ENCODE assay signal across 9 cellular contexts in the genomic region with DNA sequence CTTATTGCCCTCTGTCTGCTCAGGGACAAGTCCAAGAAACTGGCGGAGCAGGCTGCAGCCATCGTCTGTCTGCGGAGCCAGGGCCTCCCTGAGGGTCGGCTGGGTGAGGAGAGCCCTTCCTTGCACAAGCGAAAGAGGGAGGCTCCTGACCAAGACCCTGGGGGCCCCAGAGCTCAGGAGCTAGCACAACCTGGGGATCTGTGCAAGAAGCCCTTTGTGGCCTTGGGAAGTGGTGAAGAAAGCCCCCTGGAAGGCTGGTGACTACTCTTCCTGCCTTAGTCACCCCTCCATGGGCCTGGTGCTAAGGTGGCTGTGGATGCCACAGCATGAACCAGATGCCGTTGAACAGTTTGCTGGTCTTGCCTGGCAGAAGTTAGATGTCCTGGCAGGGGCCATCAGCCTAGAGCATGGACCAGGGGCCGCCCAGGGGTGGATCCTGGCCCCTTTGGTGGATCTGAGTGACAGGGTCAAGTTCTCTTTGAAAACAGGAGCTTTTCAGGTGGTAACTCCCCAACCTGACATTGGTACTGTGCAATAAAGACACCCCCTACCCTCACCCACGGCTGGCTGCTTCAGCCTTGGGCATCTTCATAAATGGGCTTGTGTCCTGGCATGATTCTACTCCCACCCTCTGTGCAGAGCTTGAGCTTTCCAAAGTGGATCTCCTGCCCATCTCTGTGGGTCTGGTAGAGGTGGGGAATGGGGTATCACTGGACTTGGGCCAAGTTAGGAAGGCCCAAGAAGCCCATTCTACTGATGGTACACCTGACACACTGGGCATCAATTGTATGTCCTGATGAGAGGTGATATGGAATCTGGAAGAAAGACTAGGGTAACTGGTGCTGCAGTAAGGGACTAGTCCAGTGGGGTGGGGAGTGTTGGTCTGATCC. TPM values are rescaled to one million over a fixed set of nuclear protein-coding genes. Genes with fewer than 3 reads are reported as not detected.
DNase-seq lines count a peak whose midpoint lies in the region; ATAC-seq and TF ChIP-seq lines count a peak whose summit lies in the region.
"Had no signal": no experiment of that assay in that cellular context is flagged by ENCODE, and none has a peak within 500 bp of the region (broad histone marks: within the 10 kb centered on the region; RNA-seq: fewer than 3 reads in every experiment).

No MANE protein-coding gene starts in this region.

- DNase-seq in CD4-positive, alpha-beta T cell, result no peak
- peak in 2 of 3 donors; percentile 16 to 45 for DNase-seq in Peyer's patch
- peak; percentile 54 for DNase-seq in sciatic nerve (ENCODE audit: low spot score)
- no peak for DNase-seq in stimulated activated naive CD4-positive, alpha-beta T cell (lab: John Stamatoyannopoulos, UW)
- DNase-seq in HK-2 (ENCODE audit: unreplicated experiment), result no peak
- DNase-seq in NOMO-1 treated with DMSO at 0.1 percent for 48 hours (lab: John Stamatoyannopoulos, UW; ENCODE audit: unreplicated experiment), result no peak
- DNase-seq: SIG-M5 had no signal

- H3K27me3 Mint-ChIP-seq in CD4-positive, alpha-beta T cell, result no peaks in the 10 kb centered on the region

- 86 to 89% methylated on average over 8 of the region's 8 CpGs for WGBS in esophagus, 2 donors

- peak overlapping the region; percentile 83 for H3K27ac ChIP-seq in CD4-positive, alpha-beta T cell (ENCODE audit: low read depth, low read length)
- H3K27ac ChIP-seq in Peyer's patch (peak overlapping the region; percentile 71 to 99 (median 90)), esophagus (ENCODE audit: low read depth in 2 of 2, low read length in 1 of 2) (peak overlapping the region; percentile 68 to 80)

- H3K36me3 Mint-ChIP-seq in CD4-positive, alpha-beta T cell (ENCODE audit: low read depth), result peaks cover 34% of the 10 kb centered on the region

- H3K9me3 ChIP-seq in CD4-positive, alpha-beta T cell (ENCODE audit: control insufficient read depth, low read length), result no peaks in the 10 kb centered on the region
- no peaks in the 10 kb centered on the region for H3K9me3 ChIP-seq in Peyer's patch
- no peaks in the 10 kb centered on the region for H3K9me3 ChIP-seq in esophagus (ENCODE audit: control insufficient read depth in 2 of 2, insufficient read depth in 1 of 2, low read depth in 1 of 2, low read length in 1 of 2)

- CTCF ChIA-PET in CD4-positive, alpha-beta T cell (lab: Charles Lee), result interaction anchor here (1.2 to 2.6 kb wide), 3 partner anchors 13 to 15 kb away, joined by 3 to 11 read pairs (median 5); no protein-coding TSS in a partner anchor

- peak overlapping the region in 1 of 4 donors; percentile 7 for H3K4me3 ChIP-seq in Peyer's patch
- H3K4me3 ChIP-seq in esophagus (ENCODE audit: low read depth in 1 of 2, low read length in 2 of 2), result no peak overlapping the region

- H3K27ac Mint-ChIP-seq in CD4-positive, alpha-beta T cell, result peak overlapping the region; percentile 89

- peaks cover 88% of the 10 kb centered on the region for H3K4me1 Mint-ChIP-seq in CD4-positive, alpha-beta T cell (ENCODE audit: low read depth)

- TF ChIP-seq CTCF in CD4-positive, alpha-beta T cell (IDR thresholded peaks at IDR 0.05), result no peak
- no peak for TF ChIP-seq CTCF in Peyer's patch (IDR thresholded peaks at IDR 0.05)

- peaks cover 30 to 74% (median 45%) of the 10 kb centered on the region in 4 donors for H3K4me1 ChIP-seq in Peyer's patch
- peaks cover 0 to 8% of the 10 kb centered on the region in 2 donors for H3K4me1 ChIP-seq in esophagus (ENCODE audit: control insufficient read depth in 2 of 2, insufficient read depth in 2 of 2, low read length in 1 of 2)

- POLR2A ChIA-PET in CD4-positive, alpha-beta T cell (lab: Charles Lee), result interaction anchor here (0.7 to 4.0 kb wide), 12 partner anchors 9 to 338 kb away, joined by 3 to 39 read pairs (median 4); a partner anchor contains a TSS

- TF ChIP-seq POLR2A in Peyer's patch (IDR thresholded peaks at IDR 0.05), result no peak

- H3K9me3 Mint-ChIP-seq in CD4-positive, alpha-beta T cell, result no peaks in the 10 kb centered on the region

- intact Hi-C loops in CD4-positive, alpha-beta T cell (cut with DNase I, micrococcal nuclease), result loop anchor here in 1 of 2 experiments (10.0 kb wide), 1 partner anchor 156 kb away; a partner anchor contains a TSS
- intact Hi-C loops in sciatic nerve (cut with DNase I), result no loop called here

- no peak for ATAC-seq in CD4-positive, alpha-beta T cell (ENCODE audit: poor library complexity)
- ATAC-seq in sciatic nerve (no peak), HG03097 (IDR thresholded peaks at IDR 0.05; ENCODE audit: low FRiP score, unreplicated experiment) (no peak)

- H3K36me3 ChIP-seq in Peyer's patch (peaks cover 0 to 24% (median 0%) of the 10 kb centered on the region in 3 donors), esophagus (ENCODE audit: control insufficient read depth in 2 of 2, insufficient read depth in 2 of 2, low read length in 1 of 2) (peaks cover 8 to 18% of the 10 kb centered on the region in 2 donors)

- no peaks in the 10 kb centered on the region for H3K27me3 ChIP-seq in CD4-positive, alpha-beta T cell (ENCODE audit: control insufficient read depth, insufficient read depth, low read length)
- no peaks in the 10 kb centered on the region for H3K27me3 ChIP-seq in Peyer's patch
- no peaks in the 10 kb centered on the region for H3K27me3 ChIP-seq in esophagus (ENCODE audit: control insufficient read depth in 1 of 2, insufficient read depth in 2 of 2, low read length in 2 of 2)

- peak overlapping the region; percentile 47 for H3K4me3 Mint-ChIP-seq in CD4-positive, alpha-beta T cell

RNA-seq across cellular contexts. Expression of a gene that starts 6.2 kb away (rescaled TPM):
- total RNA-seq in CD4-positive, alpha-beta T cell, result 10 to 100 TPM; 84.8 to 94.4 TPM
- total RNA-seq in Peyer's patch (10 to 100 TPM; 40.5 to 72.0 (median 61.0) TPM), sciatic nerve (66.4 TPM)
- polyA plus RNA-seq in esophagus, result 1 to 10 TPM; 4.0 to 5.5 TPM

RNA-seq across cellular contexts. Expression of a gene that starts 55.9 kb away (rescaled TPM):
- total RNA-seq in CD4-positive, alpha-beta T cell, result 10 to 100 TPM; 10.4 to 13.6 TPM
- 10 to 100 TPM; 15.3 to 38.8 (median 21.2) TPM for total RNA-seq in Peyer's patch
- polyA plus RNA-seq in esophagus, result 10 to 100 TPM in 1 of 2 donors, 1 to 10 TPM in 1; 6.2 to 11.1 TPM
- total RNA-seq in sciatic nerve, result 14.7 TPM

RNA-seq across cellular contexts. Expression of a gene that starts 55.9 kb away (rescaled TPM):
- 10 to 100 TPM; 18.9 to 19.4 TPM for total RNA-seq in CD4-positive, alpha-beta T cell
- total RNA-seq in Peyer's patch (1 to 10 TPM; 3.4 to 6.7 (median 4.1) TPM), sciatic nerve (6.3 TPM)
- polyA plus RNA-seq in esophagus, result 10 to 100 TPM in 1 of 2 donors, 1 to 10 TPM in 1; 4.0 to 13.1 TPM

Comparison
In these comparisons a context has a peak if more than half of its experiments do, and no peak if none do; other contexts are left out.
1. DNase-seq: peak in Peyer's patch (2 of 3) and sciatic nerve (single experiment); none in CD4-positive, alpha-beta T cell (0 of 10), stimulated activated naive CD4-positive, alpha-beta T cell (0 of 6), HK-2 (single experiment) and NOMO-1 treated with DMSO at 0.1 percent for 48 hours (single experiment).
2. Peak in every context shown above with its lines, with median percentiles within 50 percentile points of each other: H3K27ac ChIP-seq.